Comparison of ENCODE assay signal across 9 cellular contexts in the genomic region with DNA sequence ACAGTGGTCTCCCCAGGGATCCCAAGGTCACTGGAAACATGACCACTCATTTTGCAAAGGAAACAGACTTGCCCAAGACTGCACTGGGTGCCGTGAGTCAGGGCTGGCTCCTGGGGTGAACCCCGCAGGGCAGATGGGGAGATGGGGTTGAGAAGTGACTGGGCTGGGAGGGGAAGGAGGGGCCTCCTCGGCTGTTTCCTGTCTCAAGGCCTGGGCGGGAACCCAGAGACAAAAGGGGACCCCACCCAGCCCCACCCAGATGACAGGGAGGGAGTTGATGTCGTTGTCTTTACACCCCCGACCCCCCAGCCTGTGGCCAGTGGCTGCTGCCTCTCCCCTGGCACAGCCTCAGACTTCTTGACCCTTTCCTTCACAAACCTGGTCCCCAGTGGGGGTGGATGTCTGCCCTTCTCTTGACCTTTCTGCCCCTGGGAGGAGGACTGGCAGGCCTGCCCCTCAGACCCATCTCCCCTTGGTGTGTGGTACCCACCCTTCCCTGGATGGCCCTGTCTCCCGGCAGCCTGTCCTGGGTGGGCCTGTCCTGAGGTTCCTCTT. TPM values are rescaled to one million over a fixed set of nuclear protein-coding genes. Genes with fewer than 3 reads are reported as not detected.
A peak's percentile ranks its signal among the peaks of the same experiment; 100 is the strongest.
DNase-seq lines count a peak whose midpoint lies in the region; ATAC-seq and TF ChIP-seq lines count a peak whose summit lies in the region.
"Had no signal": no experiment of that assay in that cellular context is flagged by ENCODE, and none has a peak within 500 bp of the region (broad histone marks: within the 10 kb centered on the region; RNA-seq: fewer than 3 reads in every experiment).

No MANE protein-coding gene starts in this region.

- TF ChIP-seq CTCF in GM10266 (IDR thresholded peaks at IDR 0.05; ENCODE audit: control insufficient read depth, insufficient read depth, low read depth, missing control alignments), result no peak

- H3K9me3 ChIP-seq in T-helper 17 cell (ENCODE audit: control insufficient read depth, low read length, poor library complexity, severe bottlenecking), result no peaks in the 10 kb centered on the region

- H3K27ac Mint-ChIP-seq in T-helper 17 cell, result peak overlapping the region; percentile 98
- peak overlapping the region; percentile 92 for H3K27ac Mint-ChIP-seq in activated naive CD4-positive, alpha-beta T cell treated with anti-CD3 and anti-CD28 coated beads, Interleukin-2, amount 10 ng/mL, durations not matched to agents 7 days and 5 days

- no peaks in the 10 kb centered on the region for H3K9me3 Mint-ChIP-seq in activated naive CD4-positive, alpha-beta T cell treated with anti-CD3 and anti-CD28 coated beads, Interleukin-2, amount 10 ng/mL, durations not matched to agents 7 days and 5 days

- CTCF ChIA-PET in activated naive CD4-positive, alpha-beta T cell treated with anti-CD3 and anti-CD28 coated beads, Interleukin-2, amount 10 ng/mL, durations not matched to agents 7 days and 5 days (lab: Charles Lee), result interaction anchor here (0.8 to 2.8 kb wide), 4 partner anchors 20 to 158 kb away, joined by 4 to 11 read pairs (median 4); no protein-coding TSS in a partner anchor

- H3K4me1 Mint-ChIP-seq in T-helper 17 cell, result peaks cover 40% of the 10 kb centered on the region
- H3K4me1 Mint-ChIP-seq in activated naive CD4-positive, alpha-beta T cell treated with anti-CD3 and anti-CD28 coated beads, Interleukin-2, amount 10 ng/mL, durations not matched to agents 7 days and 5 days, result peaks cover 81% of the 10 kb centered on the region

- no peaks in the 10 kb centered on the region for H3K27me3 Mint-ChIP-seq in T-helper 17 cell
- H3K27me3 Mint-ChIP-seq in activated naive CD4-positive, alpha-beta T cell treated with anti-CD3 and anti-CD28 coated beads, Interleukin-2, amount 10 ng/mL, durations not matched to agents 7 days and 5 days, result no peaks in the 10 kb centered on the region

- ATAC-seq in T-helper 17 cell (peak; percentile 32), HG03469 (IDR thresholded peaks at IDR 0.05; ENCODE audit: unreplicated experiment) (no peak)

- H3K4me3 Mint-ChIP-seq in T-helper 17 cell, result peak overlapping the region; percentile 98
- H3K4me3 Mint-ChIP-seq in activated naive CD4-positive, alpha-beta T cell treated with anti-CD3 and anti-CD28 coated beads, Interleukin-2, amount 10 ng/mL, durations not matched to agents 7 days and 5 days, result peak overlapping the region; percentile 90

- H3K36me3 Mint-ChIP-seq in T-helper 17 cell (ENCODE audit: low read depth), result peaks cover 6% of the 10 kb centered on the region
- peaks cover 69% of the 10 kb centered on the region for H3K36me3 Mint-ChIP-seq in activated naive CD4-positive, alpha-beta T cell treated with anti-CD3 and anti-CD28 coated beads, Interleukin-2, amount 10 ng/mL, durations not matched to agents 7 days and 5 days

- peak; percentile 69 for DNase-seq in GM10266 (ENCODE audit: extremely low spot score)
- peak in 2 of 3 donors; percentile 43 to 57 for DNase-seq in T-helper 17 cell
- DNase-seq in activated naive CD4-positive, alpha-beta T cell treated with anti-CD3 and anti-CD28 coated beads, Interleukin-2, amount 10 ng/mL, durations not matched to agents 7 days and 5 days, result peak; percentile 86
- DNase-seq in stimulated activated CD4-positive, alpha-beta T cell treated with anti-CD3 and anti-CD28 coated beads, Interleukin-4, amount 100 ng/mL, for 48 hours (ENCODE audit: low read depth in 2 of 2), result peak; percentile 67 to 77
- no peak for DNase-seq in cerebellar nuclear complex (lab: John Stamatoyannopoulos, UW)
- DNase-seq in dermis blood vessel endothelial cell, result no peak
- DNase-seq in amygdala (lab: John Stamatoyannopoulos, UW), result no peak
- DNase-seq: foreskin fibroblast had no signal

RNA-seq across cellular contexts. Expression of a gene that starts 1.4 kb away (rescaled TPM):
- 100 to 1,000 TPM; 245 to 291 TPM for total RNA-seq in T-helper 17 cell
- 0.09 and 0.17 TPM in 2 replicates for total RNA-seq in dermis blood vessel endothelial cell

RNA-seq across cellular contexts. Expression of a gene that starts 22.6 kb away (rescaled TPM):
- total RNA-seq in T-helper 17 cell (10 to 100 TPM; 77.4 to 83.0 TPM), dermis blood vessel endothelial cell (76.4 and 91.4 TPM in 2 replicates)

Comparison
In these comparisons a context has a peak if more than half of its experiments do, and no peak if none do; other contexts are left out.
1. DNase-seq: peak in GM10266 (single experiment), T-helper 17 cell (2 of 3), activated naive CD4-positive, alpha-beta T cell treated with anti-CD3 and anti-CD28 coated beads, Interleukin-2, amount 10 ng/mL, durations not matched to agents 7 days and 5 days (single experiment) and stimulated activated CD4-positive, alpha-beta T cell treated with anti-CD3 and anti-CD28 coated beads, Interleukin-4, amount 100 ng/mL, for 48 hours (2 of 2); none in cerebellar nuclear complex (0 of 2), dermis blood vessel endothelial cell (single experiment) and amygdala (0 of 56).
2. RNA of a gene that starts 1.4 kb away (total RNA-seq): 245 to 291 TPM in T-helper 17 cell; 0.09 to 0.17 TPM in dermis blood vessel endothelial cell; every median in the first group is over 100 times any median in the second.